ENCODE assay signal across 16 cellular contexts in the genomic region with DNA sequence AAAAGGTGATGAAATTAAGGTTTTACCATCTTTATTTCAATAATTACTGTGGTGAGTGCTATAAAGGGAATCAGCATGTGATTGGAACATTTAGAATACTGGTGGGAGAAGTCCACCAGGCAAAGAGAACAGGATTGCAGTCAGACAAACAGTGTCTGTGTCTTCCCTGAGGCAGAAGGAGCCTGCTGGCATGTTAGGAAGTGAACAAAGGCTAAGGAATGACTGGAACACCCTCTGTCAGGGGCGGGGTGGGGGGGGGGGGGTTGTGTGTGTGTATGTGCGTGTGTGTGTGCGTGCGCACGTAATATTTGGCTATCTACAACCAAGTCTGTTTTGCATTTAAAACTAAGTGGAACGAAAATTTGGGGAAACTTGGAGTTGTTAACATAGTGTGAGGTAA. TPM values are rescaled to one million over a fixed set of nuclear protein-coding genes. Genes with fewer than 3 reads are reported as not detected.
DNase-seq lines count a peak whose midpoint lies in the region; ATAC-seq and TF ChIP-seq lines count a peak whose summit lies in the region.
"Had no signal": no experiment of that assay in that cellular context is flagged by ENCODE, and none has a peak within 500 bp of the region (broad histone marks: within the 10 kb centered on the region; RNA-seq: fewer than 3 reads in every experiment).

No MANE protein-coding gene starts in this region.

- ATAC-seq in SK-N-SH treated with all-trans-retinoic acid at 6 μM for 48 hours (no peak), RWPE2 (ENCODE audit: low read depth) (peak; percentile 33; the same call in 2 of the 3 replicates), HG02981 (IDR thresholded peaks at IDR 0.05; ENCODE audit: unreplicated experiment) (no peak)

- TF ChIP-seq EP300 in SK-N-SH (IDR thresholded peaks at IDR 0.05; ENCODE audit: borderline replicate concordance in 1 of 2, low read depth in 1 of 2, low read length in 1 of 2) = no peak

- no peak overlapping the region for H3K9ac ChIP-seq in SK-N-SH

- TF ChIP-seq CTCF in SK-N-SH (IDR thresholded peaks at IDR 0.05) = no peak
- TF ChIP-seq CTCF in RWPE2 (IDR thresholded peaks at IDR 0.05; ENCODE audit: poor library complexity, severe bottlenecking) = no peak
- TF ChIP-seq CTCF in epithelial cell of esophagus (IDR thresholded peaks at IDR 0.05; ENCODE audit: insufficient read depth, low read depth, low read length, missing control alignments) = no peak
- no peak for TF ChIP-seq CTCF in osteoblast (IDR thresholded peaks at IDR 0.05; ENCODE audit: extremely low read depth, low read depth, low read length)

- no peak for TF ChIP-seq RAD21 in SK-N-SH (IDR thresholded peaks at IDR 0.05; ENCODE audit: low read length)

- H3K36me3 ChIP-seq in SK-N-SH (replicated peaks in 1 of 2; ENCODE audit: control insufficient read depth in 1 of 2, insufficient read depth in 2 of 2, low read length in 1 of 2) = peaks cover 53 to 72% of the 10 kb centered on the region in 2 experiments
- H3K36me3 ChIP-seq in RWPE2 (ENCODE audit: low read depth) = peaks cover 77% of the 10 kb centered on the region
- peaks cover 56% of the 10 kb centered on the region for H3K36me3 ChIP-seq in osteoblast (ENCODE audit: insufficient read depth, low read length)

- CTCF ChIA-PET in SK-N-SH (lab: Yijun Ruan, JAX) = interaction anchor here (1.0 to 2.0 kb wide), 2 partner anchors 15 to 159 kb away, joined by 4 to 10 read pairs; no protein-coding TSS in a partner anchor

- H3K4me2 ChIP-seq in SK-N-SH (0 out of 2 replicates have a peak overlapping the region, but pooled peaks have one; percentile 3), osteoblast (ENCODE audit: insufficient read depth, low read length) (peak overlapping the region; percentile 25)

- H3K27ac ChIP-seq in SK-N-SH (ENCODE audit: low read depth in 2 of 2, low read length in 1 of 2) (peak overlapping the region in 1 of 2 experiments; percentile 57; a peak in 2 of 4 replicates), RWPE2 (ENCODE audit: poor library complexity, severe bottlenecking) (peak overlapping the region; percentile 41), osteoblast (ENCODE audit: low read depth, low read length) (peak overlapping the region; percentile 32)
- H3K27ac ChIP-seq: 22Rv1, tibial artery had no signal

- no peaks in the 10 kb centered on the region for H3K9me3 ChIP-seq in SK-N-SH
- H3K9me3 ChIP-seq in RWPE2 (ENCODE audit: severe bottlenecking) = no peaks in the 10 kb centered on the region
- no peaks in the 10 kb centered on the region for H3K9me3 ChIP-seq in osteoblast (ENCODE audit: low read depth, low read length)
- H3K9me3 ChIP-seq: right lobe of liver, tibial artery had no signal

- no peaks in the 10 kb centered on the region for H3K9me2 ChIP-seq in SK-N-SH

- H3F3A ChIP-seq in SK-N-SH (replicated peaks; ENCODE audit: insufficient read depth) = peaks cover 30% of the 10 kb centered on the region

- DNase-seq in SK-N-SH = no peak
- no peak for DNase-seq in RWPE2 (ENCODE audit: low spot score)
- peak; percentile 66 for DNase-seq in epithelial cell of esophagus (ENCODE audit: low read depth)
- DNase-seq in osteoblast (ENCODE audit: insufficient read length, low spot score, missing footprints) = no peak
- no peak for DNase-seq in AG08396 (ENCODE audit: low spot score)
- no peak for DNase-seq in globus pallidus (ENCODE audit: low spot score)
- DNase-seq: CD8-positive, alpha-beta memory T cell; H9; NCI-H2029 treated with DMSO at 0.1 percent for 48 hours; NCI-H524; right lobe of liver; stimulated activated CD4-positive, alpha-beta T cell treated with anti-CD3 and anti-CD28 coated beads, Interleukin-2, amount 100 ng/mL, for 48 hours; tibial artery had no signal

- POLR2A ChIA-PET in SK-N-SH (lab: Yijun Ruan, JAX) = no interaction called here

- H3K27me3 ChIP-seq in SK-N-SH (ENCODE audit: insufficient read depth) (no peaks in the 10 kb centered on the region), RWPE2 (ENCODE audit: insufficient read depth, poor library complexity, severe bottlenecking) (no peaks in the 10 kb centered on the region), osteoblast (ENCODE audit: insufficient read depth, low read length) (no peaks in the 10 kb centered on the region)
- H3K27me3 ChIP-seq: right lobe of liver, tibial artery had no signal

- WGBS in SK-N-SH (ENCODE audit: low lambda C conversion rate) = 96% methylated on average over 6 of the region's 6 CpGs

- H2AFZ ChIP-seq in SK-N-SH (ENCODE audit: low read depth) (no peak overlapping the region), osteoblast (ENCODE audit: low read length) (no peak overlapping the region)

- peaks cover 3% of the 10 kb centered on the region for H3K79me2 ChIP-seq in SK-N-SH (ENCODE audit: insufficient read depth)
- H3K79me2 ChIP-seq in osteoblast (ENCODE audit: insufficient read depth, low read length) = peaks cover 14% of the 10 kb centered on the region

- no peak overlapping the region for H3K4me3 ChIP-seq in SK-N-SH (ENCODE audit: low read depth in 2 of 2, low read length in 1 of 2)
- H3K4me3 ChIP-seq in RWPE2 (ENCODE audit: severe bottlenecking) = no peak overlapping the region
- H3K4me3 ChIP-seq in epithelial cell of esophagus (ENCODE audit: low read length) = no peak overlapping the region
- no peak overlapping the region for H3K4me3 ChIP-seq in osteoblast (ENCODE audit: insufficient read depth, low read length)
- H3K4me3 ChIP-seq: right lobe of liver, tibial artery had no signal

- H3K4me1 ChIP-seq in SK-N-SH (ENCODE audit: control insufficient read depth in 1 of 2, insufficient read depth in 2 of 2, low read depth in 1 of 2, low read length in 1 of 2) = peaks cover 0 to 4% of the 10 kb centered on the region in 2 experiments; a peak in 1 of 4 replicates
- peaks cover 5% of the 10 kb centered on the region for H3K4me1 ChIP-seq in RWPE2 (ENCODE audit: insufficient read depth, poor library complexity, severe bottlenecking)
- peaks cover 9% of the 10 kb centered on the region for H3K4me1 ChIP-seq in osteoblast (ENCODE audit: insufficient read depth, low read length)
- H3K4me1 ChIP-seq: tibial artery had no signal

- H4K20me1 ChIP-seq in SK-N-SH (ENCODE audit: insufficient read depth) (no peaks in the 10 kb centered on the region), osteoblast (ENCODE audit: insufficient read depth, low read length) (no peaks in the 10 kb centered on the region)

TF ChIP-seq in SK-N-SH, 30 proteins besides CTCF, POLR2A, EP300 and RAD21:
- no peak for TF ChIP-seq CHD2 (IDR thresholded peaks at IDR 0.05; ENCODE audit: low read length, partially characterized antibody)
- no peak for TF ChIP-seq MEF2A (IDR thresholded peaks at IDR 0.05; ENCODE audit: borderline replicate concordance, low read depth)

TF ChIP-seq in SK-N-SH treated with all-trans-retinoic acid at 6 μM for 48 hours, 23 proteins besides CTCF, POLR2A, EP300 and RAD21:
- TF ChIP-seq, protein P1, sequence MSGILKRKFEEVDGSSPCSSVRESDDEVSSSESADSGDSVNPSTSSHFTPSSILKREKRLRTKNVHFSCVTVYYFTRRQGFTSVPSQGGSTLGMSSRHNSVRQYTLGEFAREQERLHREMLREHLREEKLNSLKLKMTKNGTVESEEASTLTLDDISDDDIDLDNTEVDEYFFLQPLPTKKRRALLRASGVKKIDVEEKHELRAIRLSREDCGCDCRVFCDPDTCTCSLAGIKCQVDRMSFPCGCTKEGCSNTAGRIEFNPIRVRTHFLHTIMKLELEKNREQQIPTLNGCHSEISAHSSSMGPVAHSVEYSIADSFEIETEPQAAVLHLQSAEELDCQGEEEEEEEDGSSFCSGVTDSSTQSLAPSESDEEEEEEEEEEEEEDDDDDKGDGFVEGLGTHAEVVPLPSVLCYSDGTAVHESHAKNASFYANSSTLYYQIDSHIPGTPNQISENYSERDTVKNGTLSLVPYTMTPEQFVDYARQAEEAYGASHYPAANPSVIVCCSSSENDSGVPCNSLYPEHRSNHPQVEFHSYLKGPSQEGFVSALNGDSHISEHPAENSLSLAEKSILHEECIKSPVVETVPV (CRISPR knock-in tag; IDR thresholded peaks at IDR 0.05) = no peak
- TF ChIP-seq ISL1 (CRISPR knock-in tag; IDR thresholded peaks at IDR 0.05) (no peak), TCF4 (CRISPR knock-in tag; IDR thresholded peaks at IDR 0.05; ENCODE audit: borderline replicate concordance) (no peak), OSR1 (CRISPR knock-in tag; IDR thresholded peaks at IDR 0.05) (no peak), TOX (CRISPR knock-in tag; IDR thresholded peaks at IDR 0.05; ENCODE audit: borderline replicate concordance) (no peak), SNAI2 (CRISPR knock-in tag; IDR thresholded peaks at IDR 0.05) (no peak)

RNA-seq across cellular contexts. Expression of a gene that starts 30.2 kb away (rescaled TPM):
- 52.3 and 56.1 TPM in 2 replicates for polyA plus RNA-seq in SK-N-SH (2012; rRNA removed)
- polyA plus RNA-seq in SK-N-SH (2012; cell fraction: cytosol; rRNA removed) = 42.1 and 43.8 TPM in 2 replicates
- 120 and 128 TPM in 2 replicates for polyA plus RNA-seq in SK-N-SH (2012; cell fraction: nucleus; rRNA removed)
- 50.7 and 53.3 TPM in 2 replicates for total RNA-seq in osteoblast
